8 cellular contexts compared by ENCODE assay signal in the genomic region with DNA sequence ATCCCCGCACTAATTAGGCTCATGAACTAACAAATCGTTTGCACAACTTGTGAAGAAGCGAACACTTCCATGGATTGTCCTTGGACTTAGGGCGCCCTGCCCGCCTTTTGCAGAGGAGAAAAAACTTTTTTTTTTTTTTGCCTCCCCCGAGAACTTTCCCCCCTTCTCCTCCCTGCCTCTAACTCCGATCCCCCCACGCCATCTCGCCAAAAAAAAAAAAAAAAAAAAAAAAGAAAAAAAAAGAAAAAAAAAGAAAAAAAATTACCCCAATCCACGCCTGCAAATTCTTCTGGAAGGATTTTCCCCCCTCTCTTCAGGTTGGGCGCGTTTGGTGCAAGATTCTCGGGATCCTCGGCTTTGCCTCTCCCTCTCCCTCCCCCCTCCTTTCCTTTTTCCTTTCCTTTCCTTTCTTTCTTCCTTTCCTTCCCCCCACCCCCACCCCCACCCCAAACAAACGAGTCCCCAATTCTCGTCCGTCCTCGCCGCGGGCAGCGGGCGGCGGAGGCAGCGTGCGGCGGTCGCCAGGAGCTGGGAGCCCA. TPM values are rescaled to one million over a fixed set of nuclear protein-coding genes. Genes with fewer than 3 reads are reported as not detected.
DNase-seq lines count a peak whose midpoint lies in the region; FAIRE-seq and TF ChIP-seq lines count a peak whose summit lies in the region.

Gene EMX2 (plus strand): TSS at position 41 of the 539 bp plus-strand sequence. CDS start 522 bp downstream, outside the sequence.

- peaks cover 14% of the 10 kb centered on the region for H3K4me1 Mint-ChIP-seq in activated CD4-positive, alpha-beta T cell treated with anti-CD3 and anti-CD28 coated beads, Interleukin-2, amount 10 ng/mL, durations not matched to agents 7 days and 5 days

- CTCF ChIA-PET in activated CD4-positive, alpha-beta T cell treated with anti-CD3 and anti-CD28 coated beads, Interleukin-2, amount 10 ng/mL, durations not matched to agents 7 days and 5 days (lab: Charles Lee), result interaction anchor here (1.2 kb wide), 1 partner anchor 11 kb away, joined by 3 read pairs; no protein-coding TSS in a partner anchor

- DNase-seq in activated CD4-positive, alpha-beta T cell treated with anti-CD3 and anti-CD28 coated beads, Interleukin-2, amount 10 ng/mL, durations not matched to agents 7 days and 5 days, result no peak
- no peak for DNase-seq in activated CD4-positive, alpha-beta T cell treated with anti-CD3 and anti-CD28 coated beads, Interleukin-2, amount 50 U/mL, for 4 hours
- DNase-seq in keratinocyte (ENCODE audit: low read depth, low spot score) (no peak), GDM1 (lab: John Stamatoyannopoulos, UW) (no peak), NCI-H345 (lab: John Stamatoyannopoulos, UW) (no peak), RPMI8226 (no peak)

- TF ChIP-seq CTCF in keratinocyte (optimal IDR thresholded peaks at IDR 0.05 in 1 of 3, IDR thresholded peaks at IDR 0.05 in 1 of 3, conservative IDR thresholded peaks at IDR 0.05 in 1 of 3; ENCODE audit: extremely low read depth in 1 of 3, insufficient read depth in 2 of 3, low read length in 3 of 3), result no peak

- peak within 1 kb of the TSS; percentile 36 for H3K27ac Mint-ChIP-seq in activated CD4-positive, alpha-beta T cell treated with anti-CD3 and anti-CD28 coated beads, Interleukin-2, amount 10 ng/mL, durations not matched to agents 7 days and 5 days

- peak within 1 kb of the TSS; percentile 93 for H2AFZ ChIP-seq in keratinocyte (ENCODE audit: control insufficient read depth, low read length)

- H3K4me3 Mint-ChIP-seq in activated CD4-positive, alpha-beta T cell treated with anti-CD3 and anti-CD28 coated beads, Interleukin-2, amount 10 ng/mL, durations not matched to agents 7 days and 5 days, result peak within 1 kb of the TSS; percentile 16

- no peaks in the 10 kb centered on the region for H3K79me2 ChIP-seq in keratinocyte (ENCODE audit: control insufficient read depth, insufficient read depth, low read length)

- H3K27me3 Mint-ChIP-seq in activated CD4-positive, alpha-beta T cell treated with anti-CD3 and anti-CD28 coated beads, Interleukin-2, amount 10 ng/mL, durations not matched to agents 7 days and 5 days, result peaks cover 87% of the 10 kb centered on the region

- peaks cover 2% of the 10 kb centered on the region for H3K36me3 Mint-ChIP-seq in activated CD4-positive, alpha-beta T cell treated with anti-CD3 and anti-CD28 coated beads, Interleukin-2, amount 10 ng/mL, durations not matched to agents 7 days and 5 days (ENCODE audit: low read depth)

- FAIRE-seq in keratinocyte (lab: Jason Lieb, UNC), result no peak

- POLR2A ChIA-PET in activated CD4-positive, alpha-beta T cell treated with anti-CD3 and anti-CD28 coated beads, Interleukin-2, amount 10 ng/mL, durations not matched to agents 7 days and 5 days (lab: Charles Lee), result no interaction called here

- peaks cover 11% of the 10 kb centered on the region for H3K27me3 ChIP-seq in keratinocyte (ENCODE audit: control insufficient read depth, extremely low read depth, insufficient read depth, low read length)
- H3K27me3 ChIP-seq in stomach smooth muscle (ENCODE audit: control insufficient read depth in 1 of 2, insufficient read depth in 2 of 2, low read length in 2 of 2), result peaks cover 83 to 92% of the 10 kb centered on the region in 2 donors

- no peaks in the 10 kb centered on the region for H3K9me3 Mint-ChIP-seq in activated CD4-positive, alpha-beta T cell treated with anti-CD3 and anti-CD28 coated beads, Interleukin-2, amount 10 ng/mL, durations not matched to agents 7 days and 5 days

- H3K9me3 ChIP-seq in keratinocyte (ENCODE audit: control insufficient read depth, low read depth, low read length) (no peaks in the 10 kb centered on the region), stomach smooth muscle (ENCODE audit: control insufficient read depth in 2 of 2, low read length in 2 of 2) (no peaks in the 10 kb centered on the region)

- H3K9ac ChIP-seq in keratinocyte (ENCODE audit: control insufficient read depth, extremely low read depth, insufficient read depth, low read length), result peak within 1 kb of the TSS; percentile 71
- no peak within 1 kb of the TSS for H3K9ac ChIP-seq in stomach smooth muscle (ENCODE audit: low read length in 2 of 2)

- H3K27ac ChIP-seq in angular gyrus (ENCODE audit: low read depth, low read length), result peak within 1 kb of the TSS; percentile 74
- peak within 1 kb of the TSS; percentile 31 for H3K27ac ChIP-seq in keratinocyte (ENCODE audit: control insufficient read depth, insufficient read depth, low read length)
- H3K27ac ChIP-seq in stomach smooth muscle (ENCODE audit: low read length), result no peak within 1 kb of the TSS

- peak within 1 kb of the TSS; percentile 94 for H3K4me2 ChIP-seq in keratinocyte (ENCODE audit: control insufficient read depth, extremely low read depth, insufficient read depth, low read depth, low read length)

- no peaks in the 10 kb centered on the region for H3K36me3 ChIP-seq in keratinocyte (ENCODE audit: control insufficient read depth in 2 of 2, extremely low read depth in 1 of 2, insufficient read depth in 2 of 2, low read length in 2 of 2)
- no peaks in the 10 kb centered on the region for H3K36me3 ChIP-seq in stomach smooth muscle (ENCODE audit: control insufficient read depth in 2 of 2, insufficient read depth in 2 of 2, low read length in 2 of 2)

- H4K20me1 ChIP-seq in keratinocyte (ENCODE audit: control insufficient read depth, extremely low read depth, insufficient read depth, low read length), result no peaks in the 10 kb centered on the region

- H3K4me3 ChIP-seq in keratinocyte (ENCODE audit: control insufficient read depth in 2 of 3, extremely low read depth in 1 of 3, insufficient read depth in 2 of 3, low read depth in 1 of 3, low read length in 3 of 3) (peak within 1 kb of the TSS; percentile 61 to 89 (median 71)), stomach smooth muscle (ENCODE audit: low read length in 2 of 2) (peak within 1 kb of the TSS; percentile 8 to 66)

- H3K4me1 ChIP-seq in keratinocyte (ENCODE audit: control insufficient read depth, extremely low read depth, insufficient read depth, low read length) (peaks cover 9% of the 10 kb centered on the region), stomach smooth muscle (ENCODE audit: control insufficient read depth, insufficient read depth, low read length) (peaks cover 49% of the 10 kb centered on the region)

- no peaks in the 10 kb centered on the region for H3K9me1 ChIP-seq in keratinocyte (ENCODE audit: control insufficient read depth, extremely low read depth, insufficient read depth, low read length)

- dilution Hi-C loops in keratinocyte (cut with MboI; ENCODE audit: extremely low pct_ligation_motif_present, low sequenced_read_pairs), result no loop called here

RNA-seq across cellular contexts. Expression of gene EMX2, which starts in this region (rescaled TPM):
- not detected for total RNA-seq in activated CD4-positive, alpha-beta T cell treated with anti-CD3 and anti-CD28 coated beads, Interleukin-2, amount 10 ng/mL, durations not matched to agents 7 days and 5 days
- polyA plus RNA-seq in keratinocyte, result 1.2 to 2.8 TPM (median 2.4 TPM) in 3 replicates
- polyA plus RNA-seq in keratinocyte (2011; ENCODE audit: low read depth), result 3.0 TPM
- 3.1 and 3.2 TPM in 2 replicates for polyA plus RNA-seq in keratinocyte (2011; cell fraction: cytosol; rRNA removed)
- polyA plus RNA-seq in keratinocyte (2011; cell fraction: nucleus; rRNA removed), result 1.4 and 2.1 TPM in 2 replicates
- polyA plus RNA-seq in keratinocyte (2012; ENCODE audit: low replicate concordance), result 1.5 and 3.1 TPM in 2 replicates
- 0.23 to 0.32 TPM (median 0.30 TPM) in 3 replicates for polyA minus RNA-seq in keratinocyte
- polyA minus RNA-seq in keratinocyte (2011; cell fraction: cytosol; rRNA and poly(A)+ RNA removed), result not detected
- not detected in 2 replicates for polyA minus RNA-seq in keratinocyte (2011; cell fraction: nucleus; rRNA and poly(A)+ RNA removed)
